In genomic region chr5:20300110-20300509, GRCh38 we compare ENCODE assay signal across 26 cellular contexts.
"Had no signal": no experiment of that assay in that cellular context is flagged by ENCODE, and none has a peak within 500 bp of the region (broad histone marks: within the 10 kb centered on the region; RNA-seq: fewer than 3 reads in every experiment).

No MANE protein-coding gene starts in this region.

- DNase-seq: cortex of kidney; effector memory CD8-positive, alpha-beta T cell; foreskin melanocyte; hypothalamus; immature natural killer cell; left ventricle myocardium superior; lower lobe of right lung; naive thymus-derived CD8-positive, alpha-beta T cell; occipital lobe; pancreas; right lobe of liver; stimulated activated CD4-positive, alpha-beta T cell treated with anti-CD3 and anti-CD28 coated beads, Interleukin-12 subunit alpha, Interleukin-12 subunit beta, amount 100 ng/mL, for 4 hours; stimulated activated CD4-positive, alpha-beta T cell treated with anti-CD3 and anti-CD28 coated beads, Interleukin-1b, Interleukin-23, amount 100 ng/mL, for 48 hours; stimulated activated CD4-positive, alpha-beta T cell treated with anti-CD3 and anti-CD28 coated beads, Interleukin-4, amount 100 ng/mL, for 1 hour; stimulated activated CD8-positive, alpha-beta memory T cell treated with anti-CD3 and anti-CD28 coated beads, Interleukin-4, amount 100 ng/mL, for 48 hours; stimulated activated naive CD4-positive, alpha-beta T cell; stimulated activated naive CD8-positive, alpha-beta T cell treated with anti-CD3 and anti-CD28 coated beads, Interleukin-15, amount 100 ng/mL, for 72 hours; transverse colon; upper lobe of right lung had no signal

- ATAC-seq: effector memory CD8-positive, alpha-beta T cell; esophagus mucosa; left ventricle myocardium superior; lower lobe of right lung; naive thymus-derived CD8-positive, alpha-beta T cell; pancreas; stimulated activated naive CD8-positive, alpha-beta T cell treated with anti-CD3 and anti-CD28 coated beads, Interleukin-15, amount 100 ng/mL, for 72 hours; upper lobe of right lung had no signal

- H3K4me3 ChIP-seq: lower lobe of right lung, pancreas, right lobe of liver, smooth muscle cell, suprapubic skin, transverse colon, upper lobe of right lung, vagina had no signal

- H3K4me1 ChIP-seq: lower lobe of right lung, pancreas, right lobe of liver, suprapubic skin, transverse colon, upper lobe of right lung, vagina had no signal

- H3K4me2 ChIP-seq: smooth muscle cell had no signal

- H3K27ac ChIP-seq: epithelial cell of prostate, lower lobe of right lung, pancreas, right lobe of liver, suprapubic skin, transverse colon, upper lobe of right lung, vagina had no signal

- H3K27me3 ChIP-seq: pancreas, right lobe of liver, suprapubic skin, transverse colon, upper lobe of right lung, vagina had no signal

- H3K36me3 ChIP-seq: lower lobe of right lung, pancreas, right lobe of liver, suprapubic skin, transverse colon, upper lobe of right lung, vagina had no signal

- FAIRE-seq: endometrium, keratinocyte, pancreas had no signal

- H3K9me3 ChIP-seq: lower lobe of right lung, pancreas, right lobe of liver, suprapubic skin, upper lobe of right lung, vagina had no signal
